10 cellular contexts compared by ENCODE assay signal in genomic region chr4:106365613-106366012, GRCh38. TPM values are rescaled to one million over a fixed set of nuclear protein-coding genes. Genes with fewer than 3 reads are reported as not detected.
A peak's percentile ranks its signal among the peaks of the same experiment; 100 is the strongest.
DNase-seq lines count a peak whose midpoint lies in the region; ATAC-seq and TF ChIP-seq lines count a peak whose summit lies in the region.
"Had no signal": no experiment of that assay in that cellular context is flagged by ENCODE, and none has a peak within 500 bp of the region (broad histone marks: within the 10 kb centered on the region; RNA-seq: fewer than 3 reads in every experiment).

No MANE protein-coding gene starts in this region.

- H3K4me1 ChIP-seq in right cardiac atrium (ENCODE audit: control insufficient read depth, insufficient read depth, low read length) (no peaks in the 10 kb centered on the region), thoracic aorta (ENCODE audit: control insufficient read depth in 1 of 2, low read depth in 2 of 2) (peaks cover 8 to 26% of the 10 kb centered on the region in 2 donors)

- no peak overlapping the region for H3K4me3 Mint-ChIP-seq in activated naive CD8-positive, alpha-beta T cell treated with anti-CD3 and anti-CD28 coated beads, Interleukin-2, amount 50 U/mL, for 24 hours
- H3K4me3 Mint-ChIP-seq in activated naive CD8-positive, alpha-beta T cell treated with anti-CD3 and anti-CD28 coated beads for 36 hours, result no peak overlapping the region

- 61% methylated on average over 1 of the region's 1 CpG for whole genome bisulfite sequencing in right cardiac atrium

- no peaks in the 10 kb centered on the region for H3K9me3 Mint-ChIP-seq in activated naive CD8-positive, alpha-beta T cell treated with anti-CD3 and anti-CD28 coated beads, Interleukin-2, amount 50 U/mL, for 24 hours
- no peaks in the 10 kb centered on the region for H3K9me3 Mint-ChIP-seq in activated naive CD8-positive, alpha-beta T cell treated with anti-CD3 and anti-CD28 coated beads for 36 hours
- H3K9me3 Mint-ChIP-seq: activated T-helper 2 cell treated with anti-CD3 and anti-CD28 coated beads, Interferon-gamma antibody, Interleukin-2, Interleukin-4, amounts not matched to agents 10 μg/mL and 5 μg/mL and 100 μg/mL, durations not matched to agents 14 hours and 24 hours and 36 hours had no signal

- intact Hi-C loops in right cardiac atrium (cut with DNase I), result loop anchor here in 1 of 4 donors (5.0 kb wide), 1 partner anchor 137 kb away; no protein-coding TSS in a partner anchor

- ATAC-seq in activated naive CD8-positive, alpha-beta T cell treated with anti-CD3 and anti-CD28 coated beads, Interleukin-2, amount 50 U/mL, for 24 hours, result peak; percentile 43
- peak; percentile 88 to 96 for ATAC-seq in right cardiac atrium
- ATAC-seq in thoracic aorta (ENCODE audit: insufficient number of reproducible peaks, low FRiP score, low read depth), result peak; percentile 95
- ATAC-seq in HG03342 (IDR thresholded peaks at IDR 0.05; ENCODE audit: unreplicated experiment), result no peak

- peaks cover 13% of the 10 kb centered on the region for H3K27me3 Mint-ChIP-seq in activated naive CD8-positive, alpha-beta T cell treated with anti-CD3 and anti-CD28 coated beads, Interleukin-2, amount 50 U/mL, for 24 hours
- peaks cover 22% of the 10 kb centered on the region for H3K27me3 Mint-ChIP-seq in activated naive CD8-positive, alpha-beta T cell treated with anti-CD3 and anti-CD28 coated beads for 36 hours

- H3K27ac Mint-ChIP-seq in activated naive CD8-positive, alpha-beta T cell treated with anti-CD3 and anti-CD28 coated beads, Interleukin-2, amount 50 U/mL, for 24 hours, result no peak overlapping the region
- no peak overlapping the region for H3K27ac Mint-ChIP-seq in activated naive CD8-positive, alpha-beta T cell treated with anti-CD3 and anti-CD28 coated beads for 36 hours
- H3K27ac Mint-ChIP-seq: activated T-helper 2 cell treated with anti-CD3 and anti-CD28 coated beads, Interferon-gamma antibody, Interleukin-2, Interleukin-4, amounts not matched to agents 10 μg/mL and 5 μg/mL and 100 μg/mL, durations not matched to agents 14 hours and 24 hours and 36 hours had no signal

- no peaks in the 10 kb centered on the region for H3K36me3 Mint-ChIP-seq in activated naive CD8-positive, alpha-beta T cell treated with anti-CD3 and anti-CD28 coated beads, Interleukin-2, amount 50 U/mL, for 24 hours (ENCODE audit: low read depth)
- H3K36me3 Mint-ChIP-seq in activated naive CD8-positive, alpha-beta T cell treated with anti-CD3 and anti-CD28 coated beads for 36 hours, result no peaks in the 10 kb centered on the region

- peaks cover 2% of the 10 kb centered on the region for H3K4me1 Mint-ChIP-seq in activated naive CD8-positive, alpha-beta T cell treated with anti-CD3 and anti-CD28 coated beads, Interleukin-2, amount 50 U/mL, for 24 hours
- H3K4me1 Mint-ChIP-seq in activated naive CD8-positive, alpha-beta T cell treated with anti-CD3 and anti-CD28 coated beads for 36 hours, result no peaks in the 10 kb centered on the region

- H3K9me3 ChIP-seq in right cardiac atrium (ENCODE audit: control insufficient read depth, low read length), result no peaks in the 10 kb centered on the region
- no peaks in the 10 kb centered on the region for H3K9me3 ChIP-seq in thoracic aorta

- H3K4me3 ChIP-seq in right cardiac atrium (ENCODE audit: low read length) (no peak overlapping the region), thoracic aorta (no peak overlapping the region)

- no peaks in the 10 kb centered on the region for H3K36me3 ChIP-seq in thoracic aorta

- TF ChIP-seq CTCF in thoracic aorta (IDR thresholded peaks at IDR 0.05), result no peak

- no peaks in the 10 kb centered on the region for H3K27me3 ChIP-seq in right cardiac atrium (ENCODE audit: control insufficient read depth, insufficient read depth)
- no peaks in the 10 kb centered on the region for H3K27me3 ChIP-seq in thoracic aorta (replicated peaks; ENCODE audit: insufficient read depth)

- H3K27ac ChIP-seq in right cardiac atrium (ENCODE audit: low read length), result no peak overlapping the region
- peak overlapping the region; percentile 56 to 63 for H3K27ac ChIP-seq in thoracic aorta
- H3K27ac ChIP-seq: 22Rv1 had no signal

- DNase-seq in activated naive CD8-positive, alpha-beta T cell treated with anti-CD3 and anti-CD28 coated beads, Interleukin-2, amount 50 U/mL, for 24 hours, result no peak
- no peak for DNase-seq in activated naive CD8-positive, alpha-beta T cell treated with anti-CD3 and anti-CD28 coated beads for 36 hours
- peak; percentile 86 for DNase-seq in amniotic epithelial cell (ENCODE audit: low read depth)
- no peak for DNase-seq in right cardiac atrium
- DNase-seq in thoracic aorta (ENCODE audit: low spot score), result no peak
- DNase-seq in DMS153 (lab: John Stamatoyannopoulos, UW), result no peak
- DNase-seq in HK-2 (ENCODE audit: unreplicated experiment), result no peak

RNA-seq across cellular contexts. Expression of gene GIMD1, which starts 3.0 kb away (rescaled TPM):
- not detected for total RNA-seq in activated naive CD8-positive, alpha-beta T cell treated with anti-CD3 and anti-CD28 coated beads for 36 hours
- total RNA-seq in right cardiac atrium, result not detected
- not detected for polyA plus RNA-seq in right cardiac atrium
- not detected for total RNA-seq in thoracic aorta
- total RNA-seq: activated T-helper 2 cell treated with anti-CD3 and anti-CD28 coated beads, Interferon-gamma antibody, Interleukin-2, Interleukin-4, amounts not matched to agents 10 μg/mL and 5 μg/mL and 100 μg/mL, durations not matched to agents 14 hours and 24 hours and 36 hours had no signal

RNA-seq across cellular contexts. Expression of gene AIMP1, which starts 49.3 kb away (rescaled TPM):
- 10 to 100 TPM; 77.5 to 84.4 TPM for total RNA-seq in activated naive CD8-positive, alpha-beta T cell treated with anti-CD3 and anti-CD28 coated beads for 36 hours
- total RNA-seq in right cardiac atrium (10 to 100 TPM; 31.1 to 37.5 (median 35.3) TPM), thoracic aorta (10 to 100 TPM; 12.6 to 37.3 TPM)
- polyA plus RNA-seq in right cardiac atrium, result 25.7 TPM

RNA-seq across cellular contexts. Expression of gene TBCK, which starts 49.6 kb away (rescaled TPM):
- total RNA-seq in activated naive CD8-positive, alpha-beta T cell treated with anti-CD3 and anti-CD28 coated beads for 36 hours, result 10 to 100 TPM; 21.2 to 21.5 TPM
- 10 to 100 TPM; 18.8 to 29.0 (median 23.7) TPM for total RNA-seq in right cardiac atrium
- polyA plus RNA-seq in right cardiac atrium, result 6.9 TPM
- 10 to 100 TPM; 32.9 to 46.3 TPM for total RNA-seq in thoracic aorta
